In genomic region chr13:21124853-21125252, GRCh38 we compare ENCODE assay signal across 10 cellular contexts. TPM values are rescaled to one million over a fixed set of nuclear protein-coding genes. Genes with fewer than 3 reads are reported as not detected.
DNase-seq lines count a peak whose midpoint lies in the region; ATAC-seq and TF ChIP-seq lines count a peak whose summit lies in the region.
"Had no signal": no experiment of that assay in that cellular context is flagged by ENCODE, and none has a peak within 500 bp of the region (broad histone marks: within the 10 kb centered on the region; RNA-seq: fewer than 3 reads in every experiment).

No MANE protein-coding gene starts in this region.

- CTCF ChIA-PET in PC-9 (lab: Charles Lee): no interaction called here

- peak overlapping the region; percentile 46 for H3K4me2 ChIP-seq in PC-9

- DNase-seq in ACHN (peak; percentile 75), PC-9 (peak; percentile 78 to 79), fibroblast of villous mesenchyme (ENCODE audit: low read depth) (peak; percentile 69), left ventricle myocardium inferior (no peak)
- peak; percentile 62 for DNase-seq in Jurkat, Clone E6-1 (ENCODE audit: low read depth, low spot score)
- no peak for DNase-seq in activated CD4-positive, CD25-positive, alpha-beta regulatory T cell (lab: John Stamatoyannopoulos, UW)
- DNase-seq: mammary epithelial cell had no signal

- H3K36me3 ChIP-seq in PC-9 (ENCODE audit: low read depth) (no peaks in the 10 kb centered on the region), left ventricle myocardium inferior (no peaks in the 10 kb centered on the region)

- H3K9me3 ChIP-seq in PC-9 (ENCODE audit: insufficient read depth, low read depth) (no peaks in the 10 kb centered on the region), left ventricle myocardium inferior (replicated peaks) (no peaks in the 10 kb centered on the region)

- ATAC-seq in GM19351 (IDR thresholded peaks at IDR 0.05; ENCODE audit: unreplicated experiment) (no peak), HG03520 (IDR thresholded peaks at IDR 0.05; ENCODE audit: unreplicated experiment) (no peak)
- ATAC-seq: HCT116 had no signal

- H3K4me1 ChIP-seq in PC-9 (replicated peaks; ENCODE audit: insufficient read depth) (0 out of 2 replicates have a peak, but pooled peaks cover 6% of the 10 kb centered on the region), left ventricle myocardium inferior (no peaks in the 10 kb centered on the region)

- in situ Hi-C loops in ACHN (cut with HindIII; ENCODE audit: low pct_ligation_motif_present, low pct_unique_long_range_greater_than_20kb, low sequenced_read_pairs): no loop called here

- H3K27ac ChIP-seq in PC-9 (no peak overlapping the region), left ventricle myocardium inferior (replicated peaks) (no peak overlapping the region)

- no peaks in the 10 kb centered on the region for H4K20me1 ChIP-seq in PC-9 (ENCODE audit: insufficient read depth)

- no peak overlapping the region for H2AFZ ChIP-seq in PC-9

- H3K27me3 ChIP-seq in PC-9 (ENCODE audit: insufficient read depth, low read depth) (no peaks in the 10 kb centered on the region), left ventricle myocardium inferior (ENCODE audit: low read depth) (no peaks in the 10 kb centered on the region)

- POLR2A ChIA-PET in PC-9 (lab: Charles Lee; ENCODE audit: unreplicated experiment): no interaction called here

- TF ChIP-seq CTCF in PC-9 (conservative IDR thresholded peaks at IDR 0.05): no peak
- no peak for TF ChIP-seq CTCF in fibroblast of villous mesenchyme (IDR thresholded peaks at IDR 0.05; ENCODE audit: insufficient read depth, low read depth, low read length)
- TF ChIP-seq CTCF in left ventricle myocardium inferior (IDR thresholded peaks at IDR 0.05; ENCODE audit: borderline replicate concordance): no peak

- H3F3A ChIP-seq in PC-9 (ENCODE audit: insufficient read depth, low read depth): peaks cover 2% of the 10 kb centered on the region; the same call in 1 of the 2 replicates

- intact Hi-C loops in PC-9 (cut with micrococcal nuclease; ENCODE audit: unreplicated experiment) (loop anchor here (10.0 kb wide), 1 partner anchor 60 kb away; the partner anchor contains the start of gene LATS2), left ventricle myocardium inferior (cut with micrococcal nuclease) (no loop called here)

- no peaks in the 10 kb centered on the region for H3K79me2 ChIP-seq in PC-9 (ENCODE audit: low read depth)

- H3K4me3 ChIP-seq in Jurkat, Clone E6-1 (ENCODE audit: low read length): no peak overlapping the region
- H3K4me3 ChIP-seq in PC-9 (no peak overlapping the region), fibroblast of villous mesenchyme (ENCODE audit: low read depth, low read length) (no peak overlapping the region), left ventricle myocardium inferior (no peak overlapping the region)

- no peaks in the 10 kb centered on the region for H3K9me2 ChIP-seq in PC-9 (ENCODE audit: insufficient read depth)

- no TSS peak for BruUV-seq in PC-9 (replicated peaks; lab: Mats Ljungman, UMichigan)

RNA-seq across cellular contexts. Expression of gene SAP18, which starts 15.1 kb away (rescaled TPM):
- 563 TPM for polyA plus RNA-seq in Jurkat, Clone E6-1 (2012; ENCODE audit: insufficient read depth, insufficient read length)
- 130 and 135 TPM in 2 replicates for total RNA-seq in PC-9 (2021)
- 36.1 and 50.5 TPM in 2 replicates for total RNA-seq in fibroblast of villous mesenchyme
- total RNA-seq in left ventricle myocardium inferior: 281 TPM

RNA-seq across cellular contexts. Expression of gene SKA3, which starts 51.5 kb away (rescaled TPM):
- polyA plus RNA-seq in Jurkat, Clone E6-1 (2012; ENCODE audit: insufficient read depth, insufficient read length): 59.6 TPM
- total RNA-seq in PC-9 (2021) (12.5 and 18.9 TPM in 2 replicates), fibroblast of villous mesenchyme (12.9 and 24.2 TPM in 2 replicates), left ventricle myocardium inferior (0.60 TPM)

RNA-seq across cellular contexts. Expression of gene MRPL57, which starts 51.6 kb away (rescaled TPM):
- 49.7 TPM for polyA plus RNA-seq in Jurkat, Clone E6-1 (2012; ENCODE audit: insufficient read depth, insufficient read length)
- total RNA-seq in PC-9 (2021): 11.0 TPM in 2 replicates
- 20.3 and 25.8 TPM in 2 replicates for total RNA-seq in fibroblast of villous mesenchyme
- 24.6 TPM for total RNA-seq in left ventricle myocardium inferior

Comparison
In these comparisons a context has a peak if more than half of its experiments do, and no peak if none do; other contexts are left out.
1. DNase-seq: peak in ACHN (single experiment), Jurkat, Clone E6-1 (single experiment), PC-9 (2 of 2) and fibroblast of villous mesenchyme (single experiment); none in activated CD4-positive, CD25-positive, alpha-beta regulatory T cell (0 of 4) and left ventricle myocardium inferior (single experiment).